Comparison of ENCODE assay signal across 8 cellular contexts in the genomic region with DNA sequence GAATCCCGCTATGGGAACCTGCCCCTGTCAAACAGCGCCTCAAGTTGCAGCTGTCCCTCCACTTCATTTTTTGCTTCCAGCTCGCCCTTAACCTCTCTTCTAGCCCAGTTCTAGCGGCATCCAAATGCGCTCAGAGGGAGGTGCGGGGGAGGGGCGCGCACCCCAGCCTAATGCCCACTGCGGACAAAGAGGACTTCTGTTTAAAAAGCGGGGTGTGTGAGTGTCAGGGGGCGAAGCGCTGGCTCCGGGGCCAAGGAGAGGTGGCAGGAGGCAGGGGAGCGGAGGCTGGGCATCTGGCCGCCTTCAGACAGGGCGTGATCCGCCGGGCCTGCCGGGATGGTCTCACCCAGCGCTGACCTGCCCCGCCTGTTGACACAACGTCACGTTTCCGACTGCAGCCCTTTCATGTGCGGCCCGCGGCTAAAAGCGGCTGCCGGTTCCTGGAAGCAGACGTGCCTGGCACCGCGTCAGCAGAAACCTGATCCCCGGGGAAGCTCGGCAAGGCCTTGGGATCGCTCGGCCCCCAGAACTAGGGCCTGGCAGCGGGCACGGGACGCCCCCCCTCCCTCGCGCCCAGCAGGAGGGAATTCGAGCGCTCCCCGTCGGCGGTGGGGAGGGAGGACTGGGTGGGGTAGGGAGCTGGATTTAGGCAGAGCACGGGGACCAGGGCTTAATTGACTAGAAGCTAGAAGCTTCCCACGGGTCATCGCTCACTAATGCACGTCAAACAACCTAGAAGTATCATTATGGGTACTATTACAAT. TPM values are rescaled to one million over a fixed set of nuclear protein-coding genes. Genes with fewer than 3 reads are reported as not detected.
DNase-seq lines count a peak whose midpoint lies in the region; ATAC-seq, FAIRE-seq and TF ChIP-seq lines count a peak whose summit lies in the region.

No MANE protein-coding gene starts in this region.

- no peak overlapping the region for H2AK5ac ChIP-seq in H1 (ENCODE audit: low read depth, low read length)
- H2AK5ac ChIP-seq in mesendoderm (ENCODE audit: low read length), result no peak overlapping the region

- H3K56ac ChIP-seq in H1 (replicated peaks; ENCODE audit: insufficient read length, low read depth, low read length), result no peak overlapping the region
- peak overlapping the region; percentile 86 for H3K56ac ChIP-seq in mesendoderm (ENCODE audit: low read length)

- peak in 1 of 2 experiments; percentile 52; a peak in 1 of 3 replicates for TF ChIP-seq EP300 in H1 (IDR thresholded peaks at IDR 0.05; ENCODE audit: borderline replicate concordance in 1 of 2, low read depth in 2 of 2, low read length in 2 of 2)

- no peak overlapping the region for H2BK20ac ChIP-seq in H1 (ENCODE audit: low read length)

- WGBS in H1 (ENCODE audit: extremely low coverage in 1 of 2, insufficient coverage in 1 of 2, insufficient read length in 1 of 2, insufficient replicate concordance in 2 of 2, low coverage in 1 of 2, low lambda C conversion rate in 2 of 2, missing lambda C conversion rate in 1 of 2), 2 experiments, result 1% methylated on average over 49 of the region's 50 CpGs; no CpG with 5 or more reads in 1 of the 2 experiments
- no CpG with 5 or more reads among the region's 50 CpGs for WGBS in mesendoderm (ENCODE audit: extremely low coverage, insufficient coverage, low lambda C conversion rate)

- CTCF ChIA-PET in H1 (lab: Charles Lee; ENCODE audit: partially characterized antibody), result interaction anchor here (0.6 to 5.2 kb wide), 13 partner anchors 8 to 328 kb away, joined by 3 to 29 read pairs (median 3); no protein-coding TSS in a partner anchor

- H3K4me3 ChIP-seq in H1 (ENCODE audit: extremely low read depth in 1 of 4, insufficient read depth in 2 of 4, low read depth in 3 of 4, low read length in 4 of 4) (peak overlapping the region; percentile 40 to 67 (median 60)), mesendoderm (ENCODE audit: low read length) (peak overlapping the region; percentile 8)

- no peaks in the 10 kb centered on the region for H3K79me2 ChIP-seq in H1 (ENCODE audit: control insufficient read depth in 1 of 2, insufficient read depth in 2 of 2, low read length in 2 of 2)
- peaks cover 26% of the 10 kb centered on the region for H3K79me2 ChIP-seq in mesendoderm (ENCODE audit: control insufficient read depth, insufficient read depth, low read length)

- no peak overlapping the region for H2BK120ac ChIP-seq in H1 (replicated peaks; ENCODE audit: low read depth, low read length)
- H2BK120ac ChIP-seq in mesendoderm (ENCODE audit: low read depth, low read length), result peak overlapping the region; percentile 73

- H3K27me3 ChIP-seq in H1 (replicated peaks in 1 of 4; ENCODE audit: control insufficient read depth in 3 of 4, extremely low read depth in 1 of 4, insufficient read depth in 3 of 4, low read length in 3 of 4) (peaks cover 0 to 7% (median 6%) of the 10 kb centered on the region in 4 experiments; a peak in 4 of 7 replicates), mesendoderm (ENCODE audit: insufficient read depth, low read length, poor library complexity) (no peaks in the 10 kb centered on the region)

- TF ChIP-seq CTCF in C4-2B (conservative IDR thresholded peaks at IDR 0.05) (no peak), H1 (IDR thresholded peaks at IDR 0.05; ENCODE audit: control extremely low read depth in 1 of 3, insufficient read depth in 1 of 3, low read depth in 1 of 3, low read length in 3 of 3) (no peak)

- DNase-seq in GM19239 (ENCODE audit: insufficient read length, low spot score) (no peak), NCI-H748 treated with DMSO at 0.1 percent for 48 hours (lab: John Stamatoyannopoulos, UW) (peak; percentile 77), H1 (ENCODE audit: low read depth in 1 of 2, low spot score in 2 of 2) (peak; percentile 85 to 90), mesendoderm (peak; percentile 99)
- DNase-seq in activated CD8-positive, alpha-beta memory T cell treated with anti-CD3 and anti-CD28 coated beads for 48 hours (ENCODE audit: low read depth in 2 of 3, low spot score in 2 of 3), result peak in 2 of 3 experiments; percentile 53 to 69
- DNase-seq in stimulated activated CD8-positive, alpha-beta memory T cell treated with anti-CD3 and anti-CD28 coated beads, Interleukin-12 subunit alpha, Interleukin-12 subunit beta, amount 100 ng/mL, for 4 hours (ENCODE audit: low read depth), result peak; percentile 55

- FAIRE-seq in GM19239 (lab: Jason Lieb, UNC), result peak; percentile 66
- FAIRE-seq in H1 (lab: Jason Lieb, UNC), result no peak

- H2BK15ac ChIP-seq in H1 (ENCODE audit: low read length) (no peak overlapping the region), mesendoderm (replicated peaks; ENCODE audit: low read depth) (no peak overlapping the region)

- TF ChIP-seq POLR2A in H1 (IDR thresholded peaks at IDR 0.05; ENCODE audit: control extremely low read depth in 1 of 2, low read depth in 2 of 2, low read length in 2 of 2), result peak in 1 of 2 experiments; percentile 42; a peak in 1 of 3 replicates

- peak overlapping the region; percentile 70 to 82 for H3K4me2 ChIP-seq in H1 (ENCODE audit: insufficient read depth in 1 of 2, low read depth in 2 of 2, low read length in 2 of 2)
- peak overlapping the region; percentile 73 for H3K4me2 ChIP-seq in mesendoderm (ENCODE audit: low read length)

- H3K36me3 ChIP-seq in H1 (ENCODE audit: control insufficient read depth in 2 of 4, insufficient read depth in 4 of 4, low read length in 3 of 4) (no peaks in the 10 kb centered on the region), mesendoderm (ENCODE audit: control insufficient read depth, insufficient read depth, low read length) (peaks cover 11% of the 10 kb centered on the region)

- 0 out of 4 replicates have a peak, but pooled peaks of 1 of the 2 experiments have one; percentile 10 for TF ChIP-seq RAD21 in H1 (IDR thresholded peaks at IDR 0.05 in 1 of 2, conservative IDR thresholded peaks at IDR 0.05 in 1 of 2; ENCODE audit: low read depth in 2 of 2, low read length in 2 of 2)

- no peak overlapping the region for H3K14ac ChIP-seq in H1 (ENCODE audit: insufficient read length)

- H3K9me3 ChIP-seq in H1 (ENCODE audit: insufficient read depth in 2 of 2, low read depth in 1 of 2, low read length in 1 of 2), result no peaks in the 10 kb centered on the region

- peak overlapping the region; percentile 18; the same call in 1 of the 2 replicates for H2BK5ac ChIP-seq in H1 (ENCODE audit: low read depth, low read length)
- H2BK5ac ChIP-seq in mesendoderm (ENCODE audit: low read length), result peak overlapping the region; percentile 85

- H3K79me1 ChIP-seq in H1 (ENCODE audit: low read depth, low read length) (no peaks in the 10 kb centered on the region), mesendoderm (ENCODE audit: low read length) (peaks cover 17% of the 10 kb centered on the region)

- no peak overlapping the region for H3K18ac ChIP-seq in H1 (ENCODE audit: extremely low read depth, low read length)
- H3K18ac ChIP-seq in mesendoderm (ENCODE audit: low read length), result peak overlapping the region; percentile 89

- ATAC-seq in HG03432 (IDR thresholded peaks at IDR 0.05; ENCODE audit: unreplicated experiment), result peak; percentile 71

- peaks cover 6% of the 10 kb centered on the region; the same call in 1 of the 2 replicates for H3K23me2 ChIP-seq in H1 (ENCODE audit: low read depth, low read length)

- peak overlapping the region; percentile 54 for H3K27ac ChIP-seq in C4-2B
- no peak overlapping the region for H3K27ac ChIP-seq in H1 (ENCODE audit: low read depth, low read length)
- H3K27ac ChIP-seq in mesendoderm (ENCODE audit: low read depth, low read length), result peak overlapping the region; percentile 90

- no peak overlapping the region for H2AFZ ChIP-seq in H1 (ENCODE audit: low read length)

- POLR2A ChIA-PET in H1 (lab: Charles Lee; ENCODE audit: partially characterized antibody), result interaction anchor here (0.7 to 1.5 kb wide), 5 partner anchors 8 to 32 kb away, joined by 3 to 5 read pairs (median 4); no protein-coding TSS in a partner anchor

- H3K23ac ChIP-seq in H1 (ENCODE audit: insufficient read length), result no peak overlapping the region
- no peak overlapping the region for H3K23ac ChIP-seq in mesendoderm (ENCODE audit: low read length)

- peak overlapping the region in 1 of 4 experiments; percentile 33; a peak in 2 of 7 replicates for H3K9ac ChIP-seq in H1 (replicated peaks in 1 of 4; ENCODE audit: extremely low read depth in 1 of 4, low read depth in 3 of 4, low read length in 3 of 4)
- H3K9ac ChIP-seq in mesendoderm (ENCODE audit: low read length), result peak overlapping the region; percentile 72

- no peak overlapping the region for H3K4ac ChIP-seq in H1 (replicated peaks; ENCODE audit: insufficient read length, low read depth, low read length)
- peak overlapping the region; percentile 96 for H3K4ac ChIP-seq in mesendoderm (ENCODE audit: low read depth, low read length)

- peaks cover 0 to 8% (median 5%) of the 10 kb centered on the region in 4 experiments; a peak in 4 of 7 replicates for H3K4me1 ChIP-seq in H1 (replicated peaks in 1 of 4; ENCODE audit: control insufficient read depth in 3 of 4, insufficient read depth in 4 of 4, low read length in 3 of 4)
- H3K4me1 ChIP-seq in mesendoderm (ENCODE audit: control insufficient read depth, low read depth, low read length), result peaks cover 24% of the 10 kb centered on the region

- H4K91ac ChIP-seq in H1 (replicated peaks; ENCODE audit: insufficient read length, low read length), result no peak overlapping the region

- H2BK12ac ChIP-seq in H1 (ENCODE audit: low read depth, low read length), result no peak overlapping the region

- H4K5ac ChIP-seq in H1 (ENCODE audit: insufficient read length, low read depth, low read length) (no peak overlapping the region), mesendoderm (ENCODE audit: low read length) (no peak overlapping the region)

- H4K20me1 ChIP-seq in H1 (replicated peaks in 1 of 2; ENCODE audit: control insufficient read depth in 1 of 2, insufficient read depth in 2 of 2, low read length in 2 of 2), result peaks cover 0 to 2% of the 10 kb centered on the region in 2 experiments

- peak overlapping the region; percentile 53; the same call in 1 of the 2 replicates for H4K8ac ChIP-seq in H1 (ENCODE audit: extremely low read depth, insufficient read depth, low read length)
- no peak overlapping the region for H4K8ac ChIP-seq in mesendoderm (ENCODE audit: low read depth, low read length)

TF ChIP-seq in H1, 55 proteins besides CTCF, POLR2A, EP300 and RAD21 (continues in another document):
- peak in 1 of 2 experiments; percentile 61; a peak in 1 of 4 replicates for TF ChIP-seq SIN3A (conservative IDR thresholded peaks at IDR 0.05 in 1 of 2, IDR thresholded peaks at IDR 0.05 in 1 of 2; ENCODE audit: low read depth in 1 of 2, low read length in 2 of 2)

RNA-seq across cellular contexts. Expression of a gene that starts 7.6 kb away (rescaled TPM):
- 2.0 and 2.2 TPM in 2 replicates for total RNA-seq in H1 (2021; fragmentation: NEBNext Ultra II Directional; extraction: Animal tissue kit (Norgen Biotek cat#: 25700))
- 1.1 and 1.5 TPM in 2 replicates for polyA plus RNA-seq in H1 (2011; rRNA removed)
- 0.54 TPM for polyA plus RNA-seq in H1 (2011; cell fraction: cytosol; rRNA removed)
- polyA plus RNA-seq in H1 (2011; cell fraction: nucleus; rRNA removed), result 1.9 TPM
- 2.7 to 3.3 TPM (median 3.0 TPM) in 4 replicates for polyA plus RNA-seq in H1 (2012, experiment 1 of 2)
- polyA plus RNA-seq in H1 (2012, experiment 2 of 2), result 1.0 TPM
- polyA plus RNA-seq in H1 (2013, experiment 1 of 2), result 2.5 TPM
- 2.5 TPM for polyA plus RNA-seq in H1 (2013, experiment 2 of 2)
- 0.98 and 1.2 TPM in 2 replicates for polyA minus RNA-seq in H1 (2011; rRNA and poly(A)+ RNA removed)
- polyA minus RNA-seq in H1 (2011; cell fraction: cytosol; rRNA and poly(A)+ RNA removed), result 1.0 TPM
- 2.6 TPM for polyA minus RNA-seq in H1 (2011; cell fraction: nucleus; rRNA and poly(A)+ RNA removed)
- 22.9 TPM for polyA plus RNA-seq in mesendoderm (2013, experiment 1 of 2)
- polyA plus RNA-seq in mesendoderm (2013, experiment 2 of 2), result 23.5 TPM
